Comparison of ENCODE assay signal across 8 cellular contexts in genomic region chr9:6080154-6080716, GRCh38.
A peak's percentile ranks its signal among the peaks of the same experiment; 100 is the strongest.
DNase-seq lines count a peak whose midpoint lies in the region; ATAC-seq, FAIRE-seq and TF ChIP-seq lines count a peak whose summit lies in the region.

No MANE protein-coding gene starts in this region.

- H3K27ac ChIP-seq in ACC112 (ENCODE audit: low read depth, low read length), result no peak overlapping the region
- H3K27ac ChIP-seq in endothelial cell of umbilical vein (ENCODE audit: insufficient read depth, low read depth, low read length), result peak overlapping the region; percentile 17

- H3K27me3 ChIP-seq in ACC112 (ENCODE audit: insufficient read depth, low read length) (no peaks in the 10 kb centered on the region; the same call in 1 of the 2 replicates), endothelial cell of umbilical vein (ENCODE audit: control insufficient read depth in 2 of 2, insufficient read depth in 2 of 2, low read length in 2 of 2) (no peaks in the 10 kb centered on the region)

- no peaks in the 10 kb centered on the region for H3K36me3 ChIP-seq in ACC112 (ENCODE audit: insufficient read depth, low read length)
- H3K36me3 ChIP-seq in endothelial cell of umbilical vein (ENCODE audit: control insufficient read depth in 2 of 2, extremely low read depth in 1 of 2, insufficient read depth in 2 of 2, low read length in 2 of 2), result no peaks in the 10 kb centered on the region

- ATAC-seq in HG03521 (IDR thresholded peaks at IDR 0.05; ENCODE audit: unreplicated experiment), result peak; percentile 97

- H3K4me1 ChIP-seq in ACC112 (ENCODE audit: control insufficient read depth, insufficient read depth, low read length, unreplicated experiment), result no peaks in the 10 kb centered on the region
- no peaks in the 10 kb centered on the region for H3K4me1 ChIP-seq in endothelial cell of umbilical vein (ENCODE audit: control insufficient read depth, extremely low read depth, insufficient read depth, low read length)

- DNase-seq in NCI-H82 treated with DMSO at 0.1 percent for 48 hours (lab: John Stamatoyannopoulos, UW; ENCODE audit: unreplicated experiment) (peak; percentile 37), activated T-cell treated with anti-CD3 and anti-CD28 coated beads for 1 hour (ENCODE audit: low read depth) (peak; percentile 35), endothelial cell of umbilical vein (ENCODE audit: low read depth, low spot score) (peak; percentile 77), midbrain (lab: John Stamatoyannopoulos, UW) (peak; percentile 39)
- peak; percentile 41 to 52 for DNase-seq in stimulated activated CD8-positive, alpha-beta memory T cell treated with anti-CD3 and anti-CD28 coated beads, Interleukin-15, amount 100 ng/mL, for 48 hours (ENCODE audit: low read depth in 2 of 2)

- no peak for TF ChIP-seq CTCF in endothelial cell of umbilical vein (IDR thresholded peaks at IDR 0.05; ENCODE audit: extremely low read depth in 1 of 2, insufficient read depth in 1 of 2, low read depth in 1 of 2, low read length in 2 of 2)

- no peaks in the 10 kb centered on the region for H3K9me3 ChIP-seq in endothelial cell of umbilical vein (replicated peaks; ENCODE audit: control insufficient read depth, insufficient read depth, low read length)

- POLR2A ChIA-PET in endothelial cell of umbilical vein (lab: Charles Lee), result interaction anchor here (0.6 kb wide), 1 partner anchor 138 kb away, joined by 4 read pairs; no protein-coding TSS in a partner anchor

- no peaks in the 10 kb centered on the region for H3K79me2 ChIP-seq in ACC112 (ENCODE audit: control insufficient read depth, insufficient read depth, low read length, unreplicated experiment)
- no peaks in the 10 kb centered on the region for H3K79me2 ChIP-seq in endothelial cell of umbilical vein (ENCODE audit: control insufficient read depth, insufficient read depth, low read length)

- no TSS peak for BruUV-seq in endothelial cell of umbilical vein (replicated peaks; lab: Mats Ljungman, UMichigan)

- no peaks in the 10 kb centered on the region for H4K20me1 ChIP-seq in endothelial cell of umbilical vein (replicated peaks; ENCODE audit: control insufficient read depth, extremely low read depth, insufficient read depth, low read length)

- H3K4me2 ChIP-seq in endothelial cell of umbilical vein (ENCODE audit: insufficient read depth, low read length), result peak overlapping the region; percentile 76

- peak overlapping the region; percentile 19 for H3K9ac ChIP-seq in endothelial cell of umbilical vein (replicated peaks; ENCODE audit: extremely low read depth, insufficient read depth, low read length)

- intact Hi-C loops in endothelial cell of umbilical vein (cut with micrococcal nuclease), result loop anchor here (1.0 kb wide), 1 partner anchor 69 kb away; no protein-coding TSS in a partner anchor

- H2AFZ ChIP-seq in ACC112 (ENCODE audit: low read length, unreplicated experiment), result peak overlapping the region; percentile 96
- H2AFZ ChIP-seq in endothelial cell of umbilical vein (ENCODE audit: low read depth, low read length), result peak overlapping the region; percentile 99

- FAIRE-seq in endothelial cell of umbilical vein (lab: Jason Lieb, UNC), result peak; percentile 83

- dilution Hi-C loops in endothelial cell of umbilical vein (cut with MboI; ENCODE audit: extremely low pct_ligation_motif_present, low sequenced_read_pairs), result no loop called here

- CTCF ChIA-PET in endothelial cell of umbilical vein (lab: Charles Lee), result interaction anchor here (0.7 to 1.6 kb wide), 6 partner anchors 12 to 226 kb away, joined by 3 to 18 read pairs (median 3); no protein-coding TSS in a partner anchor

- H3K4me3 ChIP-seq in ACC112 (ENCODE audit: low read depth, low read length), result peak overlapping the region; percentile 75
- peak overlapping the region; percentile 12 to 40 (median 23) for H3K4me3 ChIP-seq in endothelial cell of umbilical vein (replicated peaks in 1 of 3; ENCODE audit: insufficient read depth in 1 of 3, low read depth in 1 of 3, low read length in 3 of 3)

- H3K9me1 ChIP-seq in endothelial cell of umbilical vein (replicated peaks; ENCODE audit: control insufficient read depth, extremely low read depth, insufficient read depth, low read length), result no peaks in the 10 kb centered on the region

- TF ChIP-seq POLR2A in GM19193 (IDR thresholded peaks at IDR 0.05; ENCODE audit: extremely low read depth, insufficient read depth, insufficient read length) (peak; percentile 43), endothelial cell of umbilical vein (IDR thresholded peaks at IDR 0.05; ENCODE audit: low read depth, low read length) (no peak)

TF ChIP-seq in endothelial cell of umbilical vein, 7 proteins besides CTCF, POLR2A, EP300 and RAD21:
- TF ChIP-seq FOS (IDR thresholded peaks at IDR 0.05; ENCODE audit: borderline replicate concordance, insufficient read depth, low read length) (no peak), GATA2 (IDR thresholded peaks at IDR 0.05; ENCODE audit: insufficient read depth, insufficient read length, low read depth, low read length) (no peak), MAX (IDR thresholded peaks at IDR 0.05; ENCODE audit: insufficient read depth, insufficient read length) (no peak), JUN (IDR thresholded peaks at IDR 0.05; ENCODE audit: borderline replicate concordance, insufficient read depth, insufficient read length, low read depth) (no peak), EZH2 (IDR thresholded peaks at IDR 0.05; ENCODE audit: borderline replicate concordance, low read depth, low read length, severe bottlenecking) (no peak), MYC (IDR thresholded peaks at IDR 0.05; ENCODE audit: low read depth, low read length) (no peak), POLR2AphosphoS5 (IDR thresholded peaks at IDR 0.05; ENCODE audit: insufficient read depth, low read depth, low read length) (no peak)
